Comparison of ENCODE assay signal across 15 cellular contexts in genomic region chr1:116852910-116853309, GRCh38. TPM values are rescaled to one million over a fixed set of nuclear protein-coding genes. Genes with fewer than 3 reads are reported as not detected.
DNase-seq lines count a peak whose midpoint lies in the region; ATAC-seq and TF ChIP-seq lines count a peak whose summit lies in the region.
"Had no signal": no experiment of that assay in that cellular context is flagged by ENCODE, and none has a peak within 500 bp of the region (broad histone marks: within the 10 kb centered on the region; RNA-seq: fewer than 3 reads in every experiment).

No MANE protein-coding gene starts in this region.

- peaks cover 46% of the 10 kb centered on the region for H3K4me1 ChIP-seq in HUES6 (ENCODE audit: control insufficient read depth, insufficient read depth, low read length)
- peaks cover 35% of the 10 kb centered on the region for H3K4me1 ChIP-seq in body of pancreas

- H3K4me3 ChIP-seq in HUES6 (ENCODE audit: low read depth, low read length) (no peak overlapping the region), body of pancreas (no peak overlapping the region)
- H3K4me3 ChIP-seq: ascending aorta had no signal

- ATAC-seq in body of pancreas (no peak), GM18502 (IDR thresholded peaks at IDR 0.05; ENCODE audit: poor library complexity, unreplicated experiment) (no peak), HG02852 (IDR thresholded peaks at IDR 0.05; ENCODE audit: unreplicated experiment) (no peak), HG02885 (IDR thresholded peaks at IDR 0.05; ENCODE audit: poor library complexity, unreplicated experiment) (no peak)
- ATAC-seq: naive thymus-derived CD8-positive, alpha-beta T cell had no signal

- H3K27me3 ChIP-seq in HUES6 (ENCODE audit: control insufficient read depth, insufficient read depth, low read length) (no peaks in the 10 kb centered on the region), body of pancreas (no peaks in the 10 kb centered on the region)
- H3K27me3 ChIP-seq: ascending aorta had no signal

- H3K9me3 ChIP-seq in HUES6 (ENCODE audit: control insufficient read depth, insufficient read depth, low read depth, low read length): no peaks in the 10 kb centered on the region
- no peaks in the 10 kb centered on the region for H3K9me3 ChIP-seq in body of pancreas
- H3K9me3 ChIP-seq: ascending aorta had no signal

- H3K9ac ChIP-seq in HUES6 (ENCODE audit: low read length): peak overlapping the region; percentile 2

- TF ChIP-seq CTCF in body of pancreas (IDR thresholded peaks at IDR 0.05): no peak

- WGBS in body of pancreas, 2 donors: 49 to 62% methylated on average over 3 of the region's 3 CpGs

- TF ChIP-seq POLR2A in body of pancreas (IDR thresholded peaks at IDR 0.05): no peak

- intact Hi-C loops in body of pancreas (cut with DNase I): no loop called here

- H3K36me3 ChIP-seq in HUES6 (ENCODE audit: control insufficient read depth, insufficient read depth, low read length): no peaks in the 10 kb centered on the region
- H3K36me3 ChIP-seq in body of pancreas (replicated peaks in 1 of 2; ENCODE audit: insufficient read depth in 1 of 2, low read depth in 2 of 2): no peaks in the 10 kb centered on the region
- H3K36me3 ChIP-seq: ascending aorta had no signal

- peak overlapping the region; percentile 90; the same call in 1 of the 2 replicates for H3K27ac ChIP-seq in HUES6 (ENCODE audit: low read depth, low read length)
- peak overlapping the region; percentile 21 to 88 (median 74) for H3K27ac ChIP-seq in body of pancreas
- H3K27ac ChIP-seq: ascending aorta had no signal

- peak; percentile 47 for DNase-seq in AG20443 (ENCODE audit: low spot score)
- DNase-seq in body of pancreas: no peak
- DNase-seq in kidney tubule cell (ENCODE audit: low spot score): peak; percentile 75
- no peak for DNase-seq in NCI-H187 treated with DMSO at 0.1 percent for 48 hours (lab: John Stamatoyannopoulos, UW)
- DNase-seq: activated B cell treated with CpG ODN at 0.5 μM for 24 hours; activated T-cell treated with anti-CD3 and anti-CD28 coated beads, Interleukin-2, amount 50 U/mL, for 4 hours; naive thymus-derived CD8-positive, alpha-beta T cell; NCI-H524 treated with DMSO at 0.1 percent for 48 hours; Right ventricle myocardium superior; stimulated activated CD8-positive, alpha-beta memory T cell treated with anti-CD3 and anti-CD28 coated beads, Interleukin-4, amount 100 ng/mL, for 48 hours had no signal

RNA-seq across cellular contexts. Expression of gene PTGFRN, which starts 56.8 kb away (rescaled TPM):
- 10 to 100 TPM; 35.0 to 76.8 TPM for total RNA-seq in body of pancreas
- total RNA-seq: activated B cell treated with CpG ODN at 0.5 μM for 24 hours had no signal

Comparison
In these comparisons a context has a peak if more than half of its experiments do, and no peak if none do; other contexts are left out.
1. DNase-seq: peak in AG20443 (single experiment) and kidney tubule cell (single experiment); none in body of pancreas (0 of 4) and NCI-H187 treated with DMSO at 0.1 percent for 48 hours (single experiment).